In the genomic region with DNA sequence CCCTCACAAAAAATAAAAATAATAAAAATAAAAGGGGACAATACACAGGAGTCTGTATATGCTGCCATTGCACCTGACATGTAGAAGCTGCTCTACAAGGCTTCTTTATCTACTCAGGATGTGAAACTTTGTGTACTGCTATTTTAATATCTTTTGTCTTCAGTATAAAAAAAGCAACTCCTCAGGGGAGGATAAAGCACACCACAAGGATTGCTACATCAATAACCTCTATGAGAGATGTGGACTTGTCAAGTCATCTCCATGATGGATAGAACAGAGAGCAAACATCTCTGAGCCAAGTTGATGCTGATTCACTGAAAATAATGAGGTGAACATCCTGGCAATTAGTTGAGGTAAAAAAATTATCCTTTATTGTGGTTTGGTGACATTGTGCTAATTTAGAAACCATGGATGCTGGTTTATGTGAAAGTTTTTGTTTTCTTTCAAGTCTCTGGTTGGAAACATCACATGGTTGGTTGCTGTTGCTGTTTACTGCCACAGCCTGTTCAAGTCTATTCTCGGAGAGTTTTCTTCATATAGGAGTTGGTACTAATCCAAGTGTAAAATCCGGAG, we compare ENCODE assay signal across 1 cellular context.
TF ChIP-seq lines count a peak whose summit lies in the region.

No MANE protein-coding gene starts in this region.

TF ChIP-seq in GM23338, 12 proteins besides CTCF, POLR2A, EP300 and RAD21 (continued from another document):
- TF ChIP-seq, protein P1, sequence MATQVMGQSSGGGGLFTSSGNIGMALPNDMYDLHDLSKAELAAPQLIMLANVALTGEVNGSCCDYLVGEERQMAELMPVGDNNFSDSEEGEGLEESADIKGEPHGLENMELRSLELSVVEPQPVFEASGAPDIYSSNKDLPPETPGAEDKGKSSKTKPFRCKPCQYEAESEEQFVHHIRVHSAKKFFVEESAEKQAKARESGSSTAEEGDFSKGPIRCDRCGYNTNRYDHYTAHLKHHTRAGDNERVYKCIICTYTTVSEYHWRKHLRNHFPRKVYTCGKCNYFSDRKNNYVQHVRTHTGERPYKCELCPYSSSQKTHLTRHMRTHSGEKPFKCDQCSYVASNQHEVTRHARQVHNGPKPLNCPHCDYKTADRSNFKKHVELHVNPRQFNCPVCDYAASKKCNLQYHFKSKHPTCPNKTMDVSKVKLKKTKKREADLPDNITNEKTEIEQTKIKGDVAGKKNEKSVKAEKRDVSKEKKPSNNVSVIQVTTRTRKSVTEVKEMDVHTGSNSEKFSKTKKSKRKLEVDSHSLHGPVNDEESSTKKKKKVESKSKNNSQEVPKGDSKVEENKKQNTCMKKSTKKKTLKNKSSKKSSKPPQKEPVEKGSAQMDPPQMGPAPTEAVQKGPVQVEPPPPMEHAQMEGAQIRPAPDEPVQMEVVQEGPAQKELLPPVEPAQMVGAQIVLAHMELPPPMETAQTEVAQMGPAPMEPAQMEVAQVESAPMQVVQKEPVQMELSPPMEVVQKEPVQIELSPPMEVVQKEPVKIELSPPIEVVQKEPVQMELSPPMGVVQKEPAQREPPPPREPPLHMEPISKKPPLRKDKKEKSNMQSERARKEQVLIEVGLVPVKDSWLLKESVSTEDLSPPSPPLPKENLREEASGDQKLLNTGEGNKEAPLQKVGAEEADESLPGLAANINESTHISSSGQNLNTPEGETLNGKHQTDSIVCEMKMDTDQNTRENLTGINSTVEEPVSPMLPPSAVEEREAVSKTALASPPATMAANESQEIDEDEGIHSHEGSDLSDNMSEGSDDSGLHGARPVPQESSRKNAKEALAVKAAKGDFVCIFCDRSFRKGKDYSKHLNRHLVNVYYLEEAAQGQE (IDR thresholded peaks at IDR 0.05; ENCODE audit: unreplicated experiment) = no peak
- TF ChIP-seq, protein P2, sequence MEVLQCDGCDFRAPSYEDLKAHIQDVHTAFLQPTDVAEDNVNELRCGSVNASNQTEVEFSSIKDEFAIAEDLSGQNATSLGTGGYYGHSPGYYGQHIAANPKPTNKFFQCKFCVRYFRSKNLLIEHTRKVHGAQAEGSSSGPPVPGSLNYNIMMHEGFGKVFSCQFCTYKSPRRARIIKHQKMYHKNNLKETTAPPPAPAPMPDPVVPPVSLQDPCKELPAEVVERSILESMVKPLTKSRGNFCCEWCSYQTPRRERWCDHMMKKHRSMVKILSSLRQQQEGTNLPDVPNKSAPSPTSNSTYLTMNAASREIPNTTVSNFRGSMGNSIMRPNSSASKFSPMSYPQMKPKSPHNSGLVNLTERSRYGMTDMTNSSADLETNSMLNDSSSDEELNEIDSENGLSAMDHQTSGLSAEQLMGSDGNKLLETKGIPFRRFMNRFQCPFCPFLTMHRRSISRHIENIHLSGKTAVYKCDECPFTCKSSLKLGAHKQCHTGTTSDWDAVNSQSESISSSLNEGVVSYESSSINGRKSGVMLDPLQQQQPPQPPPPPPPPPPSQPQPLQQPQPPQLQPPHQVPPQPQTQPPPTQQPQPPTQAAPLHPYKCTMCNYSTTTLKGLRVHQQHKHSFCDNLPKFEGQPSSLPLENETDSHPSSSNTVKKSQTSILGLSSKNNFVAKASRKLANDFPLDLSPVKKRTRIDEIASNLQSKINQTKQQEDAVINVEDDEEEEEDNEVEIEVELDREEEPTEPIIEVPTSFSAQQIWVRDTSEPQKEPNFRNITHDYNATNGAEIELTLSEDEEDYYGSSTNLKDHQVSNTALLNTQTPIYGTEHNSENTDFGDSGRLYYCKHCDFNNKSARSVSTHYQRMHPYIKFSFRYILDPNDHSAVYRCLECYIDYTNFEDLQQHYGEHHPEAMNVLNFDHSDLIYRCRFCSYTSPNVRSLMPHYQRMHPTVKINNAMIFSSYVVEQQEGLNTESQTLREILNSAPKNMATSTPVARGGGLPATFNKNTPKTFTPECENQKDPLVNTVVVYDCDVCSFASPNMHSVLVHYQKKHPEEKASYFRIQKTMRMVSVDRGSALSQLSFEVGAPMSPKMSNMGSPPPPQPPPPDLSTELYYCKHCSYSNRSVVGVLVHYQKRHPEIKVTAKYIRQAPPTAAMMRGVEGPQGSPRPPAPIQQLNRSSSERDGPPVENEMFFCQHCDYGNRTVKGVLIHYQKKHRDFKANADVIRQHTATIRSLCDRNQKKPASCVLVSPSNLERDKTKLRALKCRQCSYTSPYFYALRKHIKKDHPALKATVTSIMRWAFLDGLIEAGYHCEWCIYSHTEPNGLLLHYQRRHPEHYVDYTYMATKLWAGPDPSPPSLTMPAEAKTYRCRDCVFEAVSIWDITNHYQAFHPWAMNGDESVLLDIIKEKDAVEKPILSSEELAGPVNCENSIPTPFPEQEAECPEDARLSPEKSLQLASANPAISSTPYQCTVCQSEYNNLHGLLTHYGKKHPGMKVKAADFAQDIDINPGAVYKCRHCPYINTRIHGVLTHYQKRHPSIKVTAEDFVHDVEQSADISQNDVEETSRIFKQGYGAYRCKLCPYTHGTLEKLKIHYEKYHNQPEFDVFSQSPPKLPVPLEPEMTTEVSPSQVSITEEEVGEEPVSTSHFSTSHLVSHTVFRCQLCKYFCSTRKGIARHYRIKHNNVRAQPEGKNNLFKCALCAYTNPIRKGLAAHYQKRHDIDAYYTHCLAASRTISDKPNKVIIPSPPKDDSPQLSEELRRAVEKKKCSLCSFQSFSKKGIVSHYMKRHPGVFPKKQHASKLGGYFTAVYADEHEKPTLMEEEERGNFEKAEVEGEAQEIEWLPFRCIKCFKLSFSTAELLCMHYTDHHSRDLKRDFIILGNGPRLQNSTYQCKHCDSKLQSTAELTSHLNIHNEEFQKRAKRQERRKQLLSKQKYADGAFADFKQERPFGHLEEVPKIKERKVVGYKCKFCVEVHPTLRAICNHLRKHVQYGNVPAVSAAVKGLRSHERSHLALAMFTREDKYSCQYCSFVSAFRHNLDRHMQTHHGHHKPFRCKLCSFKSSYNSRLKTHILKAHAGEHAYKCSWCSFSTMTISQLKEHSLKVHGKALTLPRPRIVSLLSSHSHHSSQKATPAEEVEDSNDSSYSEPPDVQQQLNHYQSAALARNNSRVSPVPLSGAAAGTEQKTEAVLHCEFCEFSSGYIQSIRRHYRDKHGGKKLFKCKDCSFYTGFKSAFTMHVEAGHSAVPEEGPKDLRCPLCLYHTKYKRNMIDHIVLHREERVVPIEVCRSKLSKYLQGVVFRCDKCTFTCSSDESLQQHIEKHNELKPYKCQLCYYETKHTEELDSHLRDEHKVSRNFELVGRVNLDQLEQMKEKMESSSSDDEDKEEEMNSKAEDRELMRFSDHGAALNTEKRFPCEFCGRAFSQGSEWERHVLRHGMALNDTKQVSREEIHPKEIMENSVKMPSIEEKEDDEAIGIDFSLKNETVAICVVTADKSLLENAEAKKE (CRISPR knock-in tag; IDR thresholded peaks at IDR 0.05) = no peak
- TF ChIP-seq ETS1 (IDR thresholded peaks at IDR 0.05) (no peak), EZH2phosphoT487 (IDR thresholded peaks at IDR 0.05; ENCODE audit: unreplicated experiment) (no peak), EZH2 (IDR thresholded peaks at IDR 0.05; ENCODE audit: low read depth, unreplicated experiment) (no peak), NANOG (IDR thresholded peaks at IDR 0.05; ENCODE audit: borderline replicate concordance) (no peak)
